8 cellular contexts compared by ENCODE assay signal in genomic region chr11:57482782-57483569, GRCh38. TPM values are rescaled to one million over a fixed set of nuclear protein-coding genes. Genes with fewer than 3 reads are reported as not detected.
DNase-seq lines count a peak whose midpoint lies in the region; ATAC-seq and TF ChIP-seq lines count a peak whose summit lies in the region.

No MANE protein-coding gene starts in this region.

- no peak for TF ChIP-seq POLR2A in NB4 (IDR thresholded peaks at IDR 0.05; ENCODE audit: extremely low read depth, insufficient read length)
- no peak for TF ChIP-seq POLR2A in thyroid gland (IDR thresholded peaks at IDR 0.05)

- peaks cover 6% of the 10 kb centered on the region for H3K36me3 ChIP-seq in effector memory CD4-positive, alpha-beta T cell (ENCODE audit: control insufficient read depth, insufficient read depth, low read length)
- peaks cover 4 to 7% of the 10 kb centered on the region in 2 donors for H3K36me3 ChIP-seq in thyroid gland

- DNase-seq in DMS53 (lab: John Stamatoyannopoulos, UW) (peak; percentile 58), DMS53 treated with DMSO at 0.1 percent for 48 hours (lab: John Stamatoyannopoulos, UW; ENCODE audit: unreplicated experiment) (no peak), NB4 (ENCODE audit: low read depth) (peak; percentile 89), thyroid gland (peak; percentile 61 to 68), NCI-H187 (lab: John Stamatoyannopoulos, UW) (no peak)
- peak; percentile 51 to 53 for DNase-seq in activated CD4-positive, alpha-beta T cell treated with anti-CD3 and anti-CD28 coated beads, Interleukin-2, amount 50 U/mL, for 24 hours (ENCODE audit: low read depth in 1 of 2, low spot score in 1 of 2)
- peak in 1 of 3 donors; percentile 36 for DNase-seq in effector memory CD4-positive, alpha-beta T cell
- peak; percentile 78 for DNase-seq in natural killer cell treated with Interleukin-12 subunit alpha and Interleukin-12 subunit beta and Interleukin-15 and Interleukin-18, amount 100 ng/mL, for 72 hours (ENCODE audit: low spot score)

- H3K9me3 ChIP-seq in effector memory CD4-positive, alpha-beta T cell (ENCODE audit: control insufficient read depth, low read length), result no peaks in the 10 kb centered on the region
- no peaks in the 10 kb centered on the region for H3K9me3 ChIP-seq in thyroid gland

- no peaks in the 10 kb centered on the region for H3K27me3 ChIP-seq in effector memory CD4-positive, alpha-beta T cell (replicated peaks; ENCODE audit: control insufficient read depth, insufficient read depth, low read length, poor library complexity, severe bottlenecking)
- no peaks in the 10 kb centered on the region for H3K27me3 ChIP-seq in thyroid gland

- no peak overlapping the region for H3K27ac Mint-ChIP-seq in natural killer cell treated with Interleukin-12 subunit alpha and Interleukin-12 subunit beta and Interleukin-15 and Interleukin-18, amount 100 ng/mL, for 72 hours

- no peak overlapping the region for H3K27ac ChIP-seq in effector memory CD4-positive, alpha-beta T cell (ENCODE audit: insufficient read depth, low read length, poor library complexity, severe bottlenecking)
- H3K27ac ChIP-seq in thyroid gland, result no peak overlapping the region

- 3 to 5% methylated on average over 13 to 36 of the region's 52 CpGs for WGBS in thyroid gland, 2 donors

- intact Hi-C loops in thyroid gland (cut with DNase I), result loop anchor here (5.0 kb wide), 1 partner anchor 136 kb away; no protein-coding TSS in a partner anchor

- H3K36me3 Mint-ChIP-seq in natural killer cell treated with Interleukin-12 subunit alpha and Interleukin-12 subunit beta and Interleukin-15 and Interleukin-18, amount 100 ng/mL, for 72 hours, result peaks cover 5% of the 10 kb centered on the region

- H3K4me3 ChIP-seq in NB4 (ENCODE audit: low read depth, low read length) (peak overlapping the region; percentile 41), thyroid gland (replicated peaks in 1 of 3) (peak overlapping the region in 2 of 3 donors; percentile 28 to 41)
- peak overlapping the region; percentile 30 for H3K4me3 ChIP-seq in effector memory CD4-positive, alpha-beta T cell (ENCODE audit: insufficient read depth, low read depth, low read length, poor library complexity, severe bottlenecking)

- peaks cover 11% of the 10 kb centered on the region for H3K4me1 ChIP-seq in effector memory CD4-positive, alpha-beta T cell (ENCODE audit: control insufficient read depth, insufficient read depth, low read length, poor library complexity, severe bottlenecking)
- H3K4me1 ChIP-seq in thyroid gland, result peaks cover 11 to 16% of the 10 kb centered on the region in 2 donors

- no peaks in the 10 kb centered on the region for H3K9me3 Mint-ChIP-seq in natural killer cell treated with Interleukin-12 subunit alpha and Interleukin-12 subunit beta and Interleukin-15 and Interleukin-18, amount 100 ng/mL, for 72 hours

- peaks cover 14 to 17% of the 10 kb centered on the region in 2 donors for H3K27me3 Mint-ChIP-seq in natural killer cell treated with Interleukin-12 subunit alpha and Interleukin-12 subunit beta and Interleukin-15 and Interleukin-18, amount 100 ng/mL, for 72 hours

- H3K4me1 Mint-ChIP-seq in natural killer cell treated with Interleukin-12 subunit alpha and Interleukin-12 subunit beta and Interleukin-15 and Interleukin-18, amount 100 ng/mL, for 72 hours (ENCODE audit: low read depth in 2 of 2), result peaks cover 3 to 4% of the 10 kb centered on the region in 2 donors

- ATAC-seq in natural killer cell treated with Interleukin-12 subunit alpha and Interleukin-12 subunit beta and Interleukin-15 and Interleukin-18, amount 100 ng/mL, for 72 hours, result peak; percentile 68 to 81

- no peak overlapping the region for H3K4me3 Mint-ChIP-seq in natural killer cell treated with Interleukin-12 subunit alpha and Interleukin-12 subunit beta and Interleukin-15 and Interleukin-18, amount 100 ng/mL, for 72 hours

- peak; percentile 57 for TF ChIP-seq CTCF in NB4 (IDR thresholded peaks at IDR 0.05; ENCODE audit: low read depth, low read length)
- peak; percentile 56 to 88 (median 74) for TF ChIP-seq CTCF in thyroid gland (IDR thresholded peaks at IDR 0.05)

RNA-seq across cellular contexts. Expression of gene RTN4RL2, which starts 22.6 kb away (rescaled TPM):
- not detected for total RNA-seq in natural killer cell treated with Interleukin-12 subunit alpha and Interleukin-12 subunit beta and Interleukin-15 and Interleukin-18, amount 100 ng/mL, for 72 hours
- total RNA-seq in thyroid gland, result 10 to 100 TPM; 11.2 to 27.6 (median 17.1) TPM

RNA-seq across cellular contexts. Expression of gene SLC43A1, which starts 32.5 kb away (rescaled TPM):
- total RNA-seq in natural killer cell treated with Interleukin-12 subunit alpha and Interleukin-12 subunit beta and Interleukin-15 and Interleukin-18, amount 100 ng/mL, for 72 hours, result 10 to 100 TPM in 1 of 2 donors, 1 to 10 TPM in 1; 4.2 to 16.5 TPM
- 10 to 100 TPM; 20.3 to 64.1 (median 28.8) TPM for total RNA-seq in thyroid gland

RNA-seq across cellular contexts. Expression of gene TIMM10, which starts 47.6 kb away (rescaled TPM):
- total RNA-seq in natural killer cell treated with Interleukin-12 subunit alpha and Interleukin-12 subunit beta and Interleukin-15 and Interleukin-18, amount 100 ng/mL, for 72 hours, result 100 to 1,000 TPM in 1 of 2 donors, 10 to 100 TPM in 1; 77.6 to 131 TPM
- 10 to 100 TPM; 29.8 to 43.7 (median 37.4) TPM for total RNA-seq in thyroid gland

RNA-seq across cellular contexts. Expression of gene SMTNL1, which starts 54.4 kb away (rescaled TPM):
- total RNA-seq in natural killer cell treated with Interleukin-12 subunit alpha and Interleukin-12 subunit beta and Interleukin-15 and Interleukin-18, amount 100 ng/mL, for 72 hours, result not detected
- not detected for total RNA-seq in thyroid gland

RNA-seq across cellular contexts. Expression of gene SLC43A3, which starts 56.1 kb away (rescaled TPM):
- 100 to 1,000 TPM in 1 of 2 donors, 10 to 100 TPM in 1; 86.9 to 308 TPM for total RNA-seq in natural killer cell treated with Interleukin-12 subunit alpha and Interleukin-12 subunit beta and Interleukin-15 and Interleukin-18, amount 100 ng/mL, for 72 hours
- total RNA-seq in thyroid gland, result 100 to 1,000 TPM; 124 to 321 (median 218) TPM

Comparison
In these comparisons a context has a peak if more than half of its experiments do, and no peak if none do; other contexts are left out.
1. DNase-seq: peak in DMS53 (single experiment), NB4 (single experiment), activated CD4-positive, alpha-beta T cell treated with anti-CD3 and anti-CD28 coated beads, Interleukin-2, amount 50 U/mL, for 24 hours (2 of 2), natural killer cell treated with Interleukin-12 subunit alpha and Interleukin-12 subunit beta and Interleukin-15 and Interleukin-18, amount 100 ng/mL, for 72 hours (single experiment) and thyroid gland (2 of 2); none in DMS53 treated with DMSO at 0.1 percent for 48 hours (single experiment) and NCI-H187 (0 of 2).
2. RNA of gene RTN4RL2, which starts 22.6 kb away (total RNA-seq): 11.2 to 27.6 TPM in thyroid gland; not detected in natural killer cell treated with Interleukin-12 subunit alpha and Interleukin-12 subunit beta and Interleukin-15 and Interleukin-18, amount 100 ng/mL, for 72 hours; every median in the first group is over 10 times any median in the second.
3. Peak in every context shown above with its lines, with median percentiles within 50 percentile points of each other: H3K4me3 ChIP-seq.